1 cellular context compared by ENCODE assay signal in genomic region chr13:33542309-33543088, GRCh38.
A peak's percentile ranks its signal among the peaks of the same experiment; 100 is the strongest.
TF ChIP-seq lines count a peak whose summit lies in the region.

No MANE protein-coding gene starts in this region.

TF ChIP-seq in HepG2, 621 proteins besides CTCF, POLR2A, EP300 and RAD21 (continued from another document and continues in another):
- TF ChIP-seq PBX3 (CRISPR knock-in tag; IDR thresholded peaks at IDR 0.05; ENCODE audit: borderline replicate concordance), result 0 out of 2 replicates have a peak, but pooled peaks have one; percentile 79
- TF ChIP-seq AFF4 (CRISPR knock-in tag; IDR thresholded peaks at IDR 0.05), result 0 out of 2 replicates have a peak, but pooled peaks have one; percentile 73
- peak; percentile 92; the same call in 1 of the 2 replicates for TF ChIP-seq TP53 (CRISPR knock-in tag; conservative IDR thresholded peaks at IDR 0.05)
- TF ChIP-seq FOXK1 (CRISPR knock-in tag; IDR thresholded peaks at IDR 0.05; ENCODE audit: borderline replicate concordance, low read depth), result peak; percentile 91
- TF ChIP-seq KMT2B (CRISPR knock-in tag; IDR thresholded peaks at IDR 0.05), result peak; percentile 91
- TF ChIP-seq SSRP1 (CRISPR knock-in tag; IDR thresholded peaks at IDR 0.05), result no peak
- no peak; the same call in 1 of the 2 replicates for TF ChIP-seq CHD2 (IDR thresholded peaks at IDR 0.05; ENCODE audit: low read depth, low read length)
- TF ChIP-seq SKI (IDR thresholded peaks at IDR 0.05; ENCODE audit: partially characterized antibody), result peak; percentile 66
- no peak for TF ChIP-seq CCAR2 (optimal IDR thresholded peaks at IDR 0.05; ENCODE audit: low read depth, low read length)
- peak; percentile 100 for TF ChIP-seq ZBTB2 (CRISPR knock-in tag; IDR thresholded peaks at IDR 0.05; ENCODE audit: low read depth)
- TF ChIP-seq RFX1 (IDR thresholded peaks at IDR 0.05), result no peak; the same call in 1 of the 2 replicates
- peak; percentile 79; the same call in 1 of the 2 replicates for TF ChIP-seq MLXIP (CRISPR knock-in tag; IDR thresholded peaks at IDR 0.05; ENCODE audit: borderline replicate concordance)
- TF ChIP-seq HOMEZ (CRISPR knock-in tag; IDR thresholded peaks at IDR 0.05; ENCODE audit: low read depth), result peak; percentile 95
- TF ChIP-seq TEF (CRISPR knock-in tag; IDR thresholded peaks at IDR 0.05), result peak; percentile 67
- peak; percentile 76; the same call in 1 of the 2 replicates for TF ChIP-seq ZNF691 (CRISPR knock-in tag; IDR thresholded peaks at IDR 0.05; ENCODE audit: borderline replicate concordance, low read depth)
- TF ChIP-seq ZNF142 (CRISPR knock-in tag; IDR thresholded peaks at IDR 0.05), result peak; percentile 93
- no peak for TF ChIP-seq NFRKB (IDR thresholded peaks at IDR 0.05)
- TF ChIP-seq THAP9 (CRISPR knock-in tag; IDR thresholded peaks at IDR 0.05; ENCODE audit: borderline replicate concordance), result peak; percentile 94
- TF ChIP-seq NFYB (CRISPR knock-in tag; IDR thresholded peaks at IDR 0.05), result peak; percentile 57
- TF ChIP-seq JUNB (CRISPR knock-in tag; IDR thresholded peaks at IDR 0.05; ENCODE audit: borderline replicate concordance), result peak; percentile 61; the same call in 1 of the 2 replicates
- TF ChIP-seq POGK (CRISPR knock-in tag; conservative IDR thresholded peaks at IDR 0.05), result peak; percentile 99
- TF ChIP-seq ZSCAN20 (CRISPR knock-in tag; IDR thresholded peaks at IDR 0.05; ENCODE audit: borderline replicate concordance), result peak; percentile 98
- peak; percentile 96; the same call in 1 of the 2 replicates for TF ChIP-seq ZNF790 (CRISPR knock-in tag; IDR thresholded peaks at IDR 0.05; ENCODE audit: borderline replicate concordance)
- peak; percentile 76 for TF ChIP-seq POLR2G (IDR thresholded peaks at IDR 0.05; ENCODE audit: low read depth, low read length)
- TF ChIP-seq PCBP2 (optimal IDR thresholded peaks at IDR 0.05; ENCODE audit: low read depth, low read length, poor library complexity, severe bottlenecking), result no peak
- TF ChIP-seq EEA1 (CRISPR knock-in tag; IDR thresholded peaks at IDR 0.05; ENCODE audit: borderline replicate concordance), result peak; percentile 97; the same call in 1 of the 2 replicates
